ENCODE assay signal across 1 cellular context in genomic region chr1:243917177-243917862, GRCh38.
TF ChIP-seq lines count a peak whose summit lies in the region.

No MANE protein-coding gene starts in this region.

TF ChIP-seq in K562, 482 proteins besides CTCF, POLR2A, EP300 and RAD21 (continued from another document):
- TF ChIP-seq FOXA3 (CRISPR knock-in tag; conservative IDR thresholded peaks at IDR 0.05 in 1 of 2, IDR thresholded peaks at IDR 0.05 in 1 of 2), result no peak
- no peak for TF ChIP-seq MAZ (CRISPR knock-in tag; conservative IDR thresholded peaks at IDR 0.05 in 1 of 2, IDR thresholded peaks at IDR 0.05 in 1 of 2)
- TF ChIP-seq CCAR2 (IDR thresholded peaks at IDR 0.05; ENCODE audit: low read depth, low read length), result no peak
- TF ChIP-seq CBX8 (IDR thresholded peaks at IDR 0.05; ENCODE audit: borderline replicate concordance, extremely low read depth, low read depth, low read length, poor library complexity, severe bottlenecking), result no peak
- 0 out of 2 replicates have a peak, but pooled peaks have one; percentile 13 for TF ChIP-seq EGR1 (conservative IDR thresholded peaks at IDR 0.05)
